Comparison of ENCODE assay signal across 8 cellular contexts in genomic region chrX:104165894-104166734, GRCh38. TPM values are rescaled to one million over a fixed set of nuclear protein-coding genes. Genes with fewer than 3 reads are reported as not detected.
DNase-seq lines count a peak whose midpoint lies in the region; ATAC-seq, FAIRE-seq and TF ChIP-seq lines count a peak whose summit lies in the region.

FAM199X (plus strand) TSS chrX:104166453; CDS start chrX:104166786, 333 bp downstream.

- 1 to 33% methylated on average over 45 to 70 of the region's 71 CpGs for WGBS in pancreas, 2 donors
- WGBS in thyroid gland, 2 donors = 3 to 7% methylated on average over 10 to 13 of the region's 71 CpGs

- peak; percentile 54 for TF ChIP-seq CTCF in GM12872 (IDR thresholded peaks at IDR 0.05; ENCODE audit: insufficient read depth, low read depth, low read length)
- TF ChIP-seq CTCF in pancreas (IDR thresholded peaks at IDR 0.05) = peak; percentile 64 to 83 (median 72)
- peak in 5 of 6 experiments; percentile 32 to 86 (median 75) for TF ChIP-seq CTCF in thyroid gland (IDR thresholded peaks at IDR 0.05)

- peaks cover 25% of the 10 kb centered on the region for H3K4me1 Mint-ChIP-seq in activated naive CD8-positive, alpha-beta T cell treated with anti-CD3 and anti-CD28 coated beads for 36 hours

- FAIRE-seq in pancreas (lab: Jason Lieb, UNC) = no peak

- no peaks in the 10 kb centered on the region for H3K9me3 Mint-ChIP-seq in activated naive CD8-positive, alpha-beta T cell treated with anti-CD3 and anti-CD28 coated beads for 36 hours

- H3K27me3 Mint-ChIP-seq in activated naive CD8-positive, alpha-beta T cell treated with anti-CD3 and anti-CD28 coated beads for 36 hours = no peaks in the 10 kb centered on the region

- no peaks in the 10 kb centered on the region for H3K36me3 ChIP-seq in pancreas
- no peaks in the 10 kb centered on the region for H3K36me3 ChIP-seq in thyroid gland

- intact Hi-C loops in head of caudate nucleus (cut with DNase I) (no loop called here), pancreas (cut with DNase I) (no loop called here), thyroid gland (cut with DNase I) (no loop called here)

- peak; percentile 98 for ATAC-seq in HG02642 (IDR thresholded peaks at IDR 0.05; ENCODE audit: poor library complexity, unreplicated experiment)
- peak; percentile 92 to 98 (median 96) for ATAC-seq in pancreas

- DNase-seq in NCI-H1105 (lab: John Stamatoyannopoulos, UW) (peak; percentile 69), SKM-1 treated with dmso at 0.1 percent for 144 hours (lab: John Stamatoyannopoulos, UW; ENCODE audit: unreplicated experiment) (peak; percentile 76), head of caudate nucleus (peak; percentile 61 to 94 (median 85)), pancreas (peak; percentile 84 to 94 (median 90)), thyroid gland (peak; percentile 83 to 87)
- DNase-seq in activated naive CD8-positive, alpha-beta T cell treated with anti-CD3 and anti-CD28 coated beads for 36 hours = peak; percentile 88

- H3K27me3 ChIP-seq in pancreas (no peaks in the 10 kb centered on the region), thyroid gland (no peaks in the 10 kb centered on the region)

- H3K4me3 ChIP-seq in pancreas (peak within 1 kb of the TSS; percentile 55 to 64 (median 57)), thyroid gland (replicated peaks in 1 of 3) (peak within 1 kb of the TSS; percentile 42 to 69 (median 47))

- H3K4me3 Mint-ChIP-seq in activated naive CD8-positive, alpha-beta T cell treated with anti-CD3 and anti-CD28 coated beads for 36 hours = peak within 1 kb of the TSS; percentile 81

- H3K27ac ChIP-seq in pancreas = peak within 1 kb of the TSS; percentile 65 to 80 (median 72)
- H3K27ac ChIP-seq in thyroid gland = peak within 1 kb of the TSS; percentile 57 to 75 (median 75)

- TF ChIP-seq POLR2A in thyroid gland (IDR thresholded peaks at IDR 0.05) = peak; percentile 39 to 85

- peak within 1 kb of the TSS; percentile 50 for H3K27ac Mint-ChIP-seq in activated naive CD8-positive, alpha-beta T cell treated with anti-CD3 and anti-CD28 coated beads for 36 hours

- peaks cover 0 to 10% (median 4%) of the 10 kb centered on the region in 3 donors for H3K4me1 ChIP-seq in pancreas
- peaks cover 0 to 4% of the 10 kb centered on the region in 2 donors for H3K4me1 ChIP-seq in thyroid gland

- H3K9me3 ChIP-seq in pancreas = no peaks in the 10 kb centered on the region
- H3K9me3 ChIP-seq in thyroid gland = no peaks in the 10 kb centered on the region

- peaks cover 5% of the 10 kb centered on the region for H3K36me3 Mint-ChIP-seq in activated naive CD8-positive, alpha-beta T cell treated with anti-CD3 and anti-CD28 coated beads for 36 hours

RNA-seq across cellular contexts. Expression of gene FAM199X, which starts in this region (rescaled TPM):
- 1 to 10 TPM; 7.8 to 8.1 TPM for total RNA-seq in activated naive CD8-positive, alpha-beta T cell treated with anti-CD3 and anti-CD28 coated beads for 36 hours
- 10 to 100 TPM in 4 of 6 donors, 1 to 10 TPM in 2; 7.7 to 14.4 (median 11.3) TPM for total RNA-seq in pancreas
- 1 to 10 TPM; 6.8 to 9.9 TPM for polyA plus RNA-seq in pancreas
- 10 to 100 TPM; 36.3 to 51.9 (median 41.9) TPM for total RNA-seq in thyroid gland

Comparison
In these comparisons a context has a peak if more than half of its experiments do, and no peak if none do; other contexts are left out.
1. Peak in every context shown above with its lines: DNase-seq, ATAC-seq, H3K4me3 ChIP-seq and H3K27ac ChIP-seq.